ENCODE assay signal across 23 cellular contexts in genomic region chr1:235006816-235007215, GRCh38.
DNase-seq lines count a peak whose midpoint lies in the region; ATAC-seq and TF ChIP-seq lines count a peak whose summit lies in the region.
"Had no signal": no experiment of that assay in that cellular context is flagged by ENCODE, and none has a peak within 500 bp of the region (broad histone marks: within the 10 kb centered on the region; RNA-seq: fewer than 3 reads in every experiment).

No MANE protein-coding gene starts in this region.

- H3K36me3 ChIP-seq in OCI-LY3 (replicated peaks; ENCODE audit: low read depth, low read length) = peaks cover 11% of the 10 kb centered on the region
- H3K36me3 ChIP-seq: BLaER1 treated with 17β-estradiol and CSF1 and Interleukin-3, amounts not matched to agents 10 nM and 100 nM; brain microvascular endothelial cell; right lobe of liver had no signal

- H3K36me3 Mint-ChIP-seq in activated naive CD4-positive, alpha-beta T cell treated with anti-CD3 and anti-CD28 coated beads, Interleukin-2, amount 10 ng/mL, durations not matched to agents 7 days and 5 days = peaks cover 16% of the 10 kb centered on the region
- peaks cover 19% of the 10 kb centered on the region for H3K36me3 Mint-ChIP-seq in activated T-helper 1 cell treated with anti-CD3 and anti-CD28 coated beads, Interleukin-12 subunit alpha, Interleukin-12 subunit beta, Interleukin-2, Interleukin-4 antibody, amounts not matched to agents 30 ng/mL and 10 ng/mL and 1 ng/mL, durations not matched to agents 14 hours and 24 hours and 36 hours (ENCODE audit: low read depth)
- H3K36me3 Mint-ChIP-seq in neural crest cell (ENCODE audit: low read depth) = no peaks in the 10 kb centered on the region
- H3K36me3 Mint-ChIP-seq: T-cell had no signal

- H3K4me3 Mint-ChIP-seq in activated naive CD4-positive, alpha-beta T cell treated with anti-CD3 and anti-CD28 coated beads, Interleukin-2, amount 10 ng/mL, durations not matched to agents 7 days and 5 days = no peak overlapping the region
- H3K4me3 Mint-ChIP-seq in activated T-helper 1 cell treated with anti-CD3 and anti-CD28 coated beads, Interleukin-12 subunit alpha, Interleukin-12 subunit beta, Interleukin-2, Interleukin-4 antibody, amounts not matched to agents 30 ng/mL and 10 ng/mL and 1 ng/mL, durations not matched to agents 14 hours and 24 hours and 36 hours = no peak overlapping the region
- H3K4me3 Mint-ChIP-seq in neural crest cell = no peak overlapping the region
- H3K4me3 Mint-ChIP-seq: H9; stimulated activated naive B cell treated with anti-CD40 and anti-IgM and Interleukin-4, amounts not matched to agents 10 μg/mL and 1 μg/mL and 100 μg/mL, for 72 hours had no signal

- H3K4me1 Mint-ChIP-seq in activated naive CD4-positive, alpha-beta T cell treated with anti-CD3 and anti-CD28 coated beads, Interleukin-2, amount 10 ng/mL, durations not matched to agents 7 days and 5 days = peaks cover 76% of the 10 kb centered on the region
- H3K4me1 Mint-ChIP-seq in activated T-helper 1 cell treated with anti-CD3 and anti-CD28 coated beads, Interleukin-12 subunit alpha, Interleukin-12 subunit beta, Interleukin-2, Interleukin-4 antibody, amounts not matched to agents 30 ng/mL and 10 ng/mL and 1 ng/mL, durations not matched to agents 14 hours and 24 hours and 36 hours (ENCODE audit: low read depth) = peaks cover 83% of the 10 kb centered on the region
- peaks cover 4% of the 10 kb centered on the region for H3K4me1 Mint-ChIP-seq in neural crest cell

- DNase-seq in activated naive CD4-positive, alpha-beta T cell treated with anti-CD3 and anti-CD28 coated beads, Interleukin-2, amount 10 ng/mL, durations not matched to agents 7 days and 5 days = no peak
- no peak for DNase-seq in activated naive CD4-positive, alpha-beta T cell (lab: John Stamatoyannopoulos, UW)
- no peak for DNase-seq in activated T-helper 1 cell treated with anti-CD3 and anti-CD28 coated beads, Interleukin-12 subunit alpha, Interleukin-12 subunit beta, Interleukin-2, Interleukin-4 antibody, amounts not matched to agents 30 ng/mL and 10 ng/mL and 1 ng/mL, durations not matched to agents 14 hours and 24 hours and 36 hours (ENCODE audit: low spot score)
- DNase-seq in neural crest cell (ENCODE audit: low read depth, low spot score) = no peak
- DNase-seq in putamen (ENCODE audit: low spot score) = no peak
- DNase-seq in kidney tubule cell (ENCODE audit: low spot score) = no peak
- DNase-seq: activated gamma-delta T cell treated with Interleukin-2 at 50 U/mL for 16 hours; brain microvascular endothelial cell; Caco-2; DMS79; GF-D8; H9; NCI-H1105; NCI-H187 treated with DMSO at 0.1 percent for 48 hours; NCI-H526; posterior cingulate gyrus; stimulated activated naive B cell treated with anti-CD40 and anti-IgM and Interleukin-4, amounts not matched to agents 10 μg/mL and 1 μg/mL and 100 μg/mL, for 72 hours; T-cell had no signal

- H3K9ac ChIP-seq in OCI-LY3 (ENCODE audit: low read length) = no peak overlapping the region
- H3K9ac ChIP-seq: BLaER1 treated with 17β-estradiol and CSF1 and Interleukin-3, amounts not matched to agents 10 nM and 100 nM had no signal

- no peaks in the 10 kb centered on the region for H4K20me1 ChIP-seq in OCI-LY3 (ENCODE audit: insufficient read depth, low read length)
- H4K20me1 ChIP-seq: BLaER1 treated with 17β-estradiol and CSF1 and Interleukin-3, amounts not matched to agents 10 nM and 100 nM had no signal

- H3K79me2 ChIP-seq in OCI-LY3 (ENCODE audit: low read length) = no peaks in the 10 kb centered on the region

- H3K4me1 ChIP-seq in OCI-LY3 (ENCODE audit: low read length) = peaks cover 87% of the 10 kb centered on the region
- H3K4me1 ChIP-seq: Caco-2, right lobe of liver had no signal

- peaks cover 17% of the 10 kb centered on the region for H3K9me3 Mint-ChIP-seq in activated naive CD4-positive, alpha-beta T cell treated with anti-CD3 and anti-CD28 coated beads, Interleukin-2, amount 10 ng/mL, durations not matched to agents 7 days and 5 days
- peaks cover 30% of the 10 kb centered on the region for H3K9me3 Mint-ChIP-seq in activated T-helper 1 cell treated with anti-CD3 and anti-CD28 coated beads, Interleukin-12 subunit alpha, Interleukin-12 subunit beta, Interleukin-2, Interleukin-4 antibody, amounts not matched to agents 30 ng/mL and 10 ng/mL and 1 ng/mL, durations not matched to agents 14 hours and 24 hours and 36 hours
- peaks cover 6% of the 10 kb centered on the region for H3K9me3 Mint-ChIP-seq in neural crest cell
- H3K9me3 Mint-ChIP-seq: T-cell had no signal

- TF ChIP-seq CTCF in OCI-LY3 (IDR thresholded peaks at IDR 0.05; ENCODE audit: low read depth, low read length) (no peak), neural crest cell (conservative IDR thresholded peaks at IDR 0.05) (no peak)

- CTCF ChIA-PET in activated naive CD4-positive, alpha-beta T cell treated with anti-CD3 and anti-CD28 coated beads, Interleukin-2, amount 10 ng/mL, durations not matched to agents 7 days and 5 days (lab: Charles Lee) = no interaction called here

- H3K27me3 ChIP-seq in OCI-LY3 (ENCODE audit: low read depth, low read length) = no peaks in the 10 kb centered on the region
- H3K27me3 ChIP-seq: BLaER1 treated with 17β-estradiol and CSF1 and Interleukin-3, amounts not matched to agents 10 nM and 100 nM; brain microvascular endothelial cell; right lobe of liver had no signal

- peak overlapping the region; percentile 70 for H3K27ac Mint-ChIP-seq in activated naive CD4-positive, alpha-beta T cell treated with anti-CD3 and anti-CD28 coated beads, Interleukin-2, amount 10 ng/mL, durations not matched to agents 7 days and 5 days
- peak overlapping the region; percentile 81 for H3K27ac Mint-ChIP-seq in activated T-helper 1 cell treated with anti-CD3 and anti-CD28 coated beads, Interleukin-12 subunit alpha, Interleukin-12 subunit beta, Interleukin-2, Interleukin-4 antibody, amounts not matched to agents 30 ng/mL and 10 ng/mL and 1 ng/mL, durations not matched to agents 14 hours and 24 hours and 36 hours
- peak overlapping the region; percentile 43 for H3K27ac Mint-ChIP-seq in neural crest cell (ENCODE audit: unreplicated experiment)
- H3K27ac Mint-ChIP-seq: stimulated activated naive B cell treated with anti-CD40 and anti-IgM and Interleukin-4, amounts not matched to agents 10 μg/mL and 1 μg/mL and 100 μg/mL, for 72 hours; T-cell had no signal

- H3K4me2 ChIP-seq in OCI-LY3 (ENCODE audit: low read length) = no peak overlapping the region

- H2AFZ ChIP-seq in OCI-LY3 (ENCODE audit: low read depth, low read length) = no peak overlapping the region

- H3K27ac ChIP-seq in OCI-LY3 (ENCODE audit: low read length) = peak overlapping the region; percentile 9; the same call in 1 of the 2 replicates
- H3K27ac ChIP-seq: brain microvascular endothelial cell, right lobe of liver had no signal

- intact Hi-C loops in activated T-helper 1 cell treated with anti-CD3 and anti-CD28 coated beads, Interleukin-12 subunit alpha, Interleukin-12 subunit beta, Interleukin-2, Interleukin-4 antibody, amounts not matched to agents 30 ng/mL and 10 ng/mL and 1 ng/mL, durations not matched to agents 14 hours and 24 hours and 36 hours (cut with micrococcal nuclease) = loop anchor here (1.0 kb wide), 3 partner anchors 8 to 276 kb away; no protein-coding TSS in a partner anchor

- H3K9me3 ChIP-seq in OCI-LY3 (ENCODE audit: insufficient read depth, low read length) = peaks cover 7% of the 10 kb centered on the region; the same call in 1 of the 2 replicates
- H3K9me3 ChIP-seq: right lobe of liver had no signal

- H3K27me3 Mint-ChIP-seq in activated naive CD4-positive, alpha-beta T cell treated with anti-CD3 and anti-CD28 coated beads, Interleukin-2, amount 10 ng/mL, durations not matched to agents 7 days and 5 days = no peaks in the 10 kb centered on the region
- peaks cover 4% of the 10 kb centered on the region for H3K27me3 Mint-ChIP-seq in activated T-helper 1 cell treated with anti-CD3 and anti-CD28 coated beads, Interleukin-12 subunit alpha, Interleukin-12 subunit beta, Interleukin-2, Interleukin-4 antibody, amounts not matched to agents 30 ng/mL and 10 ng/mL and 1 ng/mL, durations not matched to agents 14 hours and 24 hours and 36 hours (ENCODE audit: insufficient read depth)
- no peaks in the 10 kb centered on the region for H3K27me3 Mint-ChIP-seq in neural crest cell (ENCODE audit: low read depth)
- H3K27me3 Mint-ChIP-seq: stimulated activated naive B cell treated with anti-CD40 and anti-IgM and Interleukin-4, amounts not matched to agents 10 μg/mL and 1 μg/mL and 100 μg/mL, for 72 hours; T-cell had no signal

- H3K4me3 ChIP-seq in OCI-LY3 (ENCODE audit: low read length) = no peak overlapping the region
- H3K4me3 ChIP-seq: BLaER1 treated with 17β-estradiol and CSF1 and Interleukin-3, amounts not matched to agents 10 nM and 100 nM; lung; right lobe of liver had no signal

- ATAC-seq in GM19463 (IDR thresholded peaks at IDR 0.05; ENCODE audit: unreplicated experiment) = no peak
- ATAC-seq: stimulated activated naive B cell treated with anti-CD40 and anti-IgM and Interleukin-4, amounts not matched to agents 10 μg/mL and 1 μg/mL and 100 μg/mL, for 72 hours; T-cell had no signal
